In genomic region chr12:92597997-92598396, GRCh38 we compare ENCODE assay signal across 13 cellular contexts.
DNase-seq lines count a peak whose midpoint lies in the region; ATAC-seq and TF ChIP-seq lines count a peak whose summit lies in the region.
"Had no signal": no experiment of that assay in that cellular context is flagged by ENCODE, and none has a peak within 500 bp of the region (broad histone marks: within the 10 kb centered on the region; RNA-seq: fewer than 3 reads in every experiment).

No MANE protein-coding gene starts in this region.

- peaks cover 3 to 6% of the 10 kb centered on the region in 2 donors for H3K9me3 ChIP-seq in esophagus (ENCODE audit: control insufficient read depth in 2 of 2, insufficient read depth in 1 of 2, low read depth in 1 of 2, low read length in 1 of 2)
- peaks cover 4% of the 10 kb centered on the region for H3K9me3 ChIP-seq in right cardiac atrium (ENCODE audit: control insufficient read depth, low read length)
- H3K9me3 ChIP-seq in left lung, result peaks cover 0 to 14% of the 10 kb centered on the region in 2 donors

- ATAC-seq in Right ventricle myocardium inferior (no peak), right cardiac atrium (no peak), left lung (no peak)
- ATAC-seq: lower lobe of right lung had no signal

- no peak for TF ChIP-seq POLR2A in lower leg skin (IDR thresholded peaks at IDR 0.05)

- no peaks in the 10 kb centered on the region for H3K27me3 ChIP-seq in esophagus (ENCODE audit: control insufficient read depth in 1 of 2, insufficient read depth in 2 of 2, low read length in 2 of 2)
- no peaks in the 10 kb centered on the region for H3K27me3 ChIP-seq in right cardiac atrium (ENCODE audit: control insufficient read depth, insufficient read depth)
- H3K27me3 ChIP-seq in left lung, result no peaks in the 10 kb centered on the region

- intact Hi-C loops in Right ventricle myocardium inferior (cut with DNase I) (no loop called here), lower leg skin (cut with DNase I; ENCODE audit: low total_unique reads) (no loop called here), right cardiac atrium (cut with DNase I) (no loop called here), left lung (cut with DNase I) (no loop called here)

- 23 to 53% methylated on average over 1 of the region's 1 CpG for WGBS in esophagus, 2 donors
- 44% methylated on average over 1 of the region's 1 CpG for WGBS in lower leg skin, 2 donors
- 60% methylated on average over 1 of the region's 1 CpG for WGBS in right cardiac atrium

- H3K4me1 ChIP-seq in esophagus (ENCODE audit: control insufficient read depth in 2 of 2, insufficient read depth in 2 of 2, low read length in 1 of 2) (no peaks in the 10 kb centered on the region), right cardiac atrium (ENCODE audit: control insufficient read depth, insufficient read depth, low read length) (no peaks in the 10 kb centered on the region), left lung (peaks cover 0 to 14% of the 10 kb centered on the region in 2 donors)
- H3K4me1 ChIP-seq: lower lobe of right lung had no signal

- peak; percentile 43 for DNase-seq in stimulated activated CD4-positive, alpha-beta T cell treated with anti-CD3 and anti-CD28 coated beads, Interleukin-2, amount 100 ng/mL, for 4 hours (ENCODE audit: low read depth)
- DNase-seq in stimulated activated CD4-positive, alpha-beta T cell treated with anti-CD3 and anti-CD28 coated beads, Interleukin-2, amount 100 ng/mL, for 24 hours, result no peak
- DNase-seq in RPMI7951 (ENCODE audit: low read depth) (peak; percentile 51), Right ventricle myocardium inferior (ENCODE audit: missing footprints) (no peak), lower leg skin (ENCODE audit: low spot score in 2 of 2) (no peak), right cardiac atrium (no peak), left lung (no peak)
- DNase-seq: COR-L47, lower lobe of right lung, MV-4-11, NCI-H446 had no signal

- no peak for TF ChIP-seq CTCF in lower leg skin (IDR thresholded peaks at IDR 0.05)
- no peak for TF ChIP-seq CTCF in left lung (IDR thresholded peaks at IDR 0.05)

- H3K4me3 ChIP-seq in esophagus (ENCODE audit: low read depth in 1 of 2, low read length in 2 of 2), result no peak overlapping the region
- no peak overlapping the region for H3K4me3 ChIP-seq in lower leg skin (ENCODE audit: low read depth, poor library complexity, severe bottlenecking)
- no peak overlapping the region for H3K4me3 ChIP-seq in right cardiac atrium (ENCODE audit: low read length)
- no peak overlapping the region for H3K4me3 ChIP-seq in left lung
- H3K4me3 ChIP-seq: coronary artery, lower lobe of right lung had no signal

- H3K27ac ChIP-seq in esophagus (ENCODE audit: low read depth in 2 of 2, low read length in 1 of 2) (peak overlapping the region; percentile 24 to 59), right cardiac atrium (ENCODE audit: low read length) (no peak overlapping the region), left lung (no peak overlapping the region)
- H3K27ac ChIP-seq: coronary artery, lower lobe of right lung had no signal

- H3K36me3 ChIP-seq in esophagus (ENCODE audit: control insufficient read depth in 2 of 2, insufficient read depth in 2 of 2, low read length in 1 of 2) (no peaks in the 10 kb centered on the region), left lung (no peaks in the 10 kb centered on the region)
- H3K36me3 ChIP-seq: lower lobe of right lung had no signal

Comparison
In these comparisons a context has a peak if more than half of its experiments do, and no peak if none do; other contexts are left out.
1. DNase-seq: peak in stimulated activated CD4-positive, alpha-beta T cell treated with anti-CD3 and anti-CD28 coated beads, Interleukin-2, amount 100 ng/mL, for 4 hours (single experiment) and RPMI7951 (single experiment); none in stimulated activated CD4-positive, alpha-beta T cell treated with anti-CD3 and anti-CD28 coated beads, Interleukin-2, amount 100 ng/mL, for 24 hours (0 of 2), Right ventricle myocardium inferior (single experiment), lower leg skin (0 of 2), right cardiac atrium (0 of 3) and left lung (0 of 2).
2. H3K27ac ChIP-seq: peak in esophagus (2 of 2); none in right cardiac atrium (single experiment) and left lung (0 of 2).